In the genomic region with DNA sequence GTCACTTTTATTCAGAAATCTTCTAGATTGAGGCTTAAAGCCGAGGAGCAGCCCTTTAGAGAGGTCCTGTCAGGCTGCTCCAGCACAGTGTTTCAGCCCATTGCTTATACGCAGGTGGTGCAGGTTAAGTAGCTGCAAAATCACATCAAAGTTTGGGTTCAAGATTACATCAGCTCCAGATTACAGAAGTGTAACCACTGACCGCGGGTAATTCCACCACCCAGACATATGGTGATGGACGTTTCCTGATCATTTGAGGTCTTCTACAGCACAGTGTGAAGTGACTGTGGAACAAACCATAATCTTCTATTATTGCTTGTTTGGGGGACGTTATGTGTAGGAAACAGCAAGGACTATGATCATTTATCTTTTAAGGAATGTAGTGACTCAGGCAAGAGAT, we compare ENCODE assay signal across 22 cellular contexts. TPM values are rescaled to one million over a fixed set of nuclear protein-coding genes. Genes with fewer than 3 reads are reported as not detected.
DNase-seq lines count a peak whose midpoint lies in the region; TF ChIP-seq lines count a peak whose summit lies in the region.
"Had no signal": no experiment of that assay in that cellular context is flagged by ENCODE, and none has a peak within 500 bp of the region (broad histone marks: within the 10 kb centered on the region; RNA-seq: fewer than 3 reads in every experiment).

No MANE protein-coding gene starts in this region.

- no peaks in the 10 kb centered on the region for H4K20me1 ChIP-seq in neural progenitor cell (ENCODE audit: low read depth)

- TF ChIP-seq POLR2A in NB4 (IDR thresholded peaks at IDR 0.05; ENCODE audit: extremely low read depth, insufficient read length): no peak

- peak overlapping the region; percentile 54 for H3K27ac Mint-ChIP-seq in neural progenitor cell
- H3K27ac Mint-ChIP-seq: activated T-helper 17 cell treated with anti-CD3 and anti-CD28 coated beads, Interleukin-2, amount 50 U/mL, for 72 hours; H9; WTC11 had no signal

- H3K9ac ChIP-seq in neural progenitor cell: no peak overlapping the region

- no peaks in the 10 kb centered on the region for H3K79me2 ChIP-seq in neural progenitor cell (ENCODE audit: low read depth)

- DNase-seq in SKM-1 treated with dmso at 0.1 percent for 144 hours (lab: John Stamatoyannopoulos, UW; ENCODE audit: unreplicated experiment): peak; percentile 61
- DNase-seq in SKM-1 (lab: John Stamatoyannopoulos, UW; ENCODE audit: unreplicated experiment): no peak
- peak; percentile 19 for DNase-seq in HCEC 1CT
- DNase-seq in NB4 (ENCODE audit: low read depth): peak; percentile 38
- DNase-seq in neural progenitor cell (ENCODE audit: low spot score): no peak
- DNase-seq in NCI-H526 treated with DMSO at 0.1 percent for 48 hours (lab: John Stamatoyannopoulos, UW): no peak
- DNase-seq in activated naive CD4-positive, alpha-beta T cell treated with Interleukin-2 at 50 U/mL for 16 hours: no peak
- no peak for DNase-seq in stimulated activated CD4-positive, alpha-beta T cell treated with anti-CD3 and anti-CD28 coated beads, Interleukin-2, amount 100 ng/mL, for 24 hours
- DNase-seq: 8988T; activated CD8-positive, alpha-beta memory T cell treated with anti-CD3 and anti-CD28 coated beads for 24 hours; GDM1; H9; NCI-H187; NCI-H446 treated with DMSO at 0.1 percent for 48 hours; SIG-M5; tibial artery had no signal

- no peaks in the 10 kb centered on the region for H3K9me3 ChIP-seq in neural progenitor cell (ENCODE audit: low read depth)
- H3K9me3 ChIP-seq: tibial artery had no signal

- TF ChIP-seq CTCF in NB4 (IDR thresholded peaks at IDR 0.05; ENCODE audit: low read depth, low read length): no peak
- TF ChIP-seq CTCF in neural progenitor cell (IDR thresholded peaks at IDR 0.05): no peak

- H3K4me1 Mint-ChIP-seq in neural progenitor cell: peaks cover 4% of the 10 kb centered on the region
- H3K4me1 Mint-ChIP-seq: activated T-helper 17 cell treated with anti-CD3 and anti-CD28 coated beads, Interleukin-2, amount 50 U/mL, for 72 hours had no signal

- peaks cover 5% of the 10 kb centered on the region for H3K9me3 Mint-ChIP-seq in neural progenitor cell
- H3K9me3 Mint-ChIP-seq: activated T-helper 17 cell treated with anti-CD3 and anti-CD28 coated beads, Interleukin-2, amount 50 U/mL, for 72 hours; H9; WTC11 had no signal

- H3K4me1 ChIP-seq in neural progenitor cell: peaks cover 7% of the 10 kb centered on the region
- H3K4me1 ChIP-seq: tibial artery had no signal

- no peak overlapping the region for H3K4me3 Mint-ChIP-seq in neural progenitor cell
- H3K4me3 Mint-ChIP-seq: activated T-helper 17 cell treated with anti-CD3 and anti-CD28 coated beads, Interleukin-2, amount 50 U/mL, for 72 hours; H9; neural crest cell; WTC11 had no signal

- no peak overlapping the region for H2AFZ ChIP-seq in neural progenitor cell (replicated peaks)

- H3K27me3 Mint-ChIP-seq in neural progenitor cell (ENCODE audit: insufficient read depth, low read depth): peaks cover 2% of the 10 kb centered on the region

- H3K27me3 ChIP-seq in neural progenitor cell: no peaks in the 10 kb centered on the region
- H3K27me3 ChIP-seq: cardiac muscle cell, tibial artery had no signal

- no peaks in the 10 kb centered on the region for H3F3A ChIP-seq in neural progenitor cell (ENCODE audit: low read depth)

- H3K36me3 ChIP-seq in neural progenitor cell: no peaks in the 10 kb centered on the region
- H3K36me3 ChIP-seq: cardiac muscle cell had no signal

- no peak overlapping the region for H3K27ac ChIP-seq in neural progenitor cell
- H3K27ac ChIP-seq: cardiac muscle cell, epithelial cell of prostate, tibial artery had no signal

- H3K4me2 ChIP-seq in neural progenitor cell: no peak overlapping the region

- H3K36me3 Mint-ChIP-seq in neural progenitor cell: no peaks in the 10 kb centered on the region
- H3K36me3 Mint-ChIP-seq: WTC11 had no signal

- no peak overlapping the region for H3K4me3 ChIP-seq in NB4 (ENCODE audit: low read depth, low read length)
- no peak overlapping the region for H3K4me3 ChIP-seq in neural progenitor cell
- H3K4me3 ChIP-seq: cardiac muscle cell, tibial artery had no signal

RNA-seq across cellular contexts. Expression of a gene that starts 11.8 kb away (rescaled TPM):
- 6.2 and 6.8 TPM in 2 replicates for total RNA-seq in neural progenitor cell (ENCODE audit: low replicate concordance)
- total RNA-seq: OCI-LY7 had no signal

RNA-seq across cellular contexts. Expression of a gene that starts 46.1 kb away (rescaled TPM):
- not detected in 2 replicates for total RNA-seq in neural progenitor cell (ENCODE audit: low replicate concordance)
- total RNA-seq: activated T-helper 17 cell treated with anti-CD3 and anti-CD28 coated beads, Interleukin-2, amount 50 U/mL, for 72 hours; OCI-LY7 had no signal

Comparison
In these comparisons a context has a peak if more than half of its experiments do, and no peak if none do; other contexts are left out.
1. DNase-seq: peak in SKM-1 treated with dmso at 0.1 percent for 144 hours (single experiment), HCEC 1CT (single experiment) and NB4 (single experiment); none in SKM-1 (single experiment), neural progenitor cell (single experiment), NCI-H526 treated with DMSO at 0.1 percent for 48 hours (single experiment), activated naive CD4-positive, alpha-beta T cell treated with Interleukin-2 at 50 U/mL for 16 hours (single experiment) and stimulated activated CD4-positive, alpha-beta T cell treated with anti-CD3 and anti-CD28 coated beads, Interleukin-2, amount 100 ng/mL, for 24 hours (0 of 2).